Comparison of ENCODE assay signal across 21 cellular contexts in the genomic region with DNA sequence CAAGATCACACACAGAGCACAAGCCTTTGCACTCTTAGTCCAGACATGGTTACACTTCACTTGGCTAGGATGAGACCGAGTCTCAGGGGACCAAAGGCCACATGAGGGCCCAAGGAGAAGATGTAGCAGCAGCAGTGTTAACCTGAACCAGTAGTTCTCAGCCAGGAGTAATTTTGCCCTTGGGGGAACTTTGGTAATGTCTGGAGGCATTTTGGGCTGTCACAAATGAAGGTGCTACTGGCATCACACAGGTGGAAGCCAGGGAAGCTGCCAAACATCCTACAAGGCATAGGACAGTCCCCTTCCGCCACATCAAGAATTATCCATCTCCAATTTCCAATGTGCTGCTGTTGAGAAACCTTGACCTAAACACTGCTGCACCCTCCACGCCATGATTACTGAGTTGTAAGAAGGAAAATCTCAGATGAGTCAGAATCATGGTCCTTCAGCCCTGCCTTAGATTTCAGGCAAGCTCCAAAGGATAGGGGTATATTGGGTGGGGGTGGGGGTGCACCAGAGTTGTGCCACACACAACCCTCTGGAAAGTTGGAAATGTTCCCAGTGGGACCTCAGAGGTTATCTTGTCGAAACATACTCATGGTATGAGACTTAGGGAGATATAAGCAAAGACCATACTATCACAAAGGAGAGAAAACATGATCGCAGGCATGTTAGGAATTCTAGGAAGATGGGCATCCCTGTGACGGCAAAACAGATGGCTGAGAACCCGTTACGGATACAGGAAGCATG. TPM values are rescaled to one million over a fixed set of nuclear protein-coding genes. Genes with fewer than 3 reads are reported as not detected.
DNase-seq lines count a peak whose midpoint lies in the region; ATAC-seq, FAIRE-seq and TF ChIP-seq lines count a peak whose summit lies in the region.
"Had no signal": no experiment of that assay in that cellular context is flagged by ENCODE, and none has a peak within 500 bp of the region (broad histone marks: within the 10 kb centered on the region; RNA-seq: fewer than 3 reads in every experiment).

No MANE protein-coding gene starts in this region.

- H3K9me3 Mint-ChIP-seq in neural progenitor cell: peaks cover 2% of the 10 kb centered on the region
- H3K9me3 Mint-ChIP-seq: CD4-positive, CD25-positive, alpha-beta regulatory T cell; IgD-negative memory B cell; T-cell had no signal

- H2AFZ ChIP-seq in neural progenitor cell (replicated peaks): no peak overlapping the region

- TF ChIP-seq CTCF in BE2C (IDR thresholded peaks at IDR 0.05; ENCODE audit: low read depth, low read length) (no peak), bronchial epithelial cell (IDR thresholded peaks at IDR 0.05; ENCODE audit: insufficient read depth, low read length, severe bottlenecking) (no peak), neural progenitor cell (IDR thresholded peaks at IDR 0.05) (no peak)

- peaks cover 9% of the 10 kb centered on the region for H3K36me3 Mint-ChIP-seq in neural progenitor cell
- no peaks in the 10 kb centered on the region for H3K36me3 Mint-ChIP-seq in T-helper 17 cell (ENCODE audit: low read depth)
- H3K36me3 Mint-ChIP-seq: CD4-positive, CD25-positive, alpha-beta regulatory T cell; IgD-negative memory B cell; T-cell had no signal

- H3K79me2 ChIP-seq in neural progenitor cell (ENCODE audit: low read depth): no peaks in the 10 kb centered on the region

- FAIRE-seq in bronchial epithelial cell (lab: Jason Lieb, UNC): peak; percentile 18
- FAIRE-seq: A204.1, GM12892, GM18507 had no signal

- in situ Hi-C loops in G401 (cut with HindIII; ENCODE audit: low sequenced_read_pairs): no loop called here

- H3K27me3 ChIP-seq in BE2C (peaks cover 34% of the 10 kb centered on the region), bronchial epithelial cell (ENCODE audit: control insufficient read depth, insufficient read depth, low read length) (peaks cover 35% of the 10 kb centered on the region), neural progenitor cell (no peaks in the 10 kb centered on the region)
- H3K27me3 ChIP-seq: Peyer's patch had no signal

- H3K4me3 ChIP-seq in BE2C (ENCODE audit: low read depth, low read length) (peak overlapping the region; percentile 23; the same call in 1 of the 2 replicates), bronchial epithelial cell (ENCODE audit: low read depth, low read length) (no peak overlapping the region), neural progenitor cell (no peak overlapping the region)
- H3K4me3 ChIP-seq: Peyer's patch, SJCRH30 had no signal

- H3K4me2 ChIP-seq in neural progenitor cell: no peak overlapping the region

- no peak for ATAC-seq in T-helper 17 cell
- ATAC-seq: T-cell had no signal

- DNase-seq in BE2C: no peak
- DNase-seq in HS-27A (ENCODE audit: low read depth): peak; percentile 22
- no peak for DNase-seq in bronchial epithelial cell (ENCODE audit: low read depth)
- no peak for DNase-seq in neural progenitor cell (ENCODE audit: low spot score)
- DNase-seq in G401 (ENCODE audit: low spot score): no peak
- no peak for DNase-seq in T-helper 17 cell
- DNase-seq in NCI-H446 treated with DMSO at 0.1 percent for 48 hours (lab: John Stamatoyannopoulos, UW): no peak
- DNase-seq: CD4-positive, CD25-positive, alpha-beta regulatory T cell; DMS79 treated with DMSO at 0.1 percent for 48 hours; NCI-H1105; NCI-H2081 treated with DMSO at 0.1 percent for 48 hours; NCI-H510A; NCI-H82; Peyer's patch; SJCRH30; T-cell had no signal

- peaks cover 83% of the 10 kb centered on the region for H3K4me1 Mint-ChIP-seq in neural progenitor cell
- peaks cover 2% of the 10 kb centered on the region for H3K4me1 Mint-ChIP-seq in T-helper 17 cell
- H3K4me1 Mint-ChIP-seq: IgD-negative memory B cell, T-cell had no signal

- no peak overlapping the region for H3K9ac ChIP-seq in neural progenitor cell

- H3K27me3 Mint-ChIP-seq in neural progenitor cell (ENCODE audit: insufficient read depth, low read depth): peaks cover 2% of the 10 kb centered on the region
- H3K27me3 Mint-ChIP-seq in T-helper 17 cell: peaks cover 95% of the 10 kb centered on the region

- H3K36me3 ChIP-seq in BE2C (no peaks in the 10 kb centered on the region; the same call in 1 of the 2 replicates), bronchial epithelial cell (ENCODE audit: control insufficient read depth, insufficient read depth, low read length) (no peaks in the 10 kb centered on the region), neural progenitor cell (no peaks in the 10 kb centered on the region)
- H3K36me3 ChIP-seq: Peyer's patch, SJCRH30 had no signal

- H3F3A ChIP-seq in neural progenitor cell (ENCODE audit: low read depth): peaks cover 27% of the 10 kb centered on the region

- H3K9me3 ChIP-seq in BE2C (no peaks in the 10 kb centered on the region), neural progenitor cell (ENCODE audit: low read depth) (no peaks in the 10 kb centered on the region), T-helper 17 cell (ENCODE audit: control insufficient read depth, low read length, poor library complexity, severe bottlenecking) (no peaks in the 10 kb centered on the region)
- H3K9me3 ChIP-seq: Peyer's patch, SJCRH30 had no signal

- H3K27ac Mint-ChIP-seq in neural progenitor cell: peak overlapping the region; percentile 61
- no peak overlapping the region for H3K27ac Mint-ChIP-seq in T-helper 17 cell
- H3K27ac Mint-ChIP-seq: CD4-positive, CD25-positive, alpha-beta regulatory T cell; IgD-negative memory B cell; T-cell had no signal

- H3K27ac ChIP-seq in neural progenitor cell: no peak overlapping the region
- H3K27ac ChIP-seq: Peyer's patch, SJCRH30 had no signal

- H3K4me1 ChIP-seq in BE2C: peaks cover 22% of the 10 kb centered on the region
- peaks cover 51% of the 10 kb centered on the region for H3K4me1 ChIP-seq in neural progenitor cell
- H3K4me1 ChIP-seq: Peyer's patch had no signal

- peaks cover 11% of the 10 kb centered on the region for H4K20me1 ChIP-seq in neural progenitor cell (ENCODE audit: low read depth)

- H3K4me3 Mint-ChIP-seq in neural progenitor cell (no peak overlapping the region), T-helper 17 cell (no peak overlapping the region)
- H3K4me3 Mint-ChIP-seq: CD4-positive, CD25-positive, alpha-beta regulatory T cell; IgD-negative memory B cell; T-cell had no signal

RNA-seq across cellular contexts. Expression of gene SEMA5B, which starts 36.2 kb away (rescaled TPM):
- polyA plus RNA-seq in BE2C (2012; ENCODE audit: insufficient read depth, insufficient read length, low read depth): 10.7 TPM
- under 0.01 and 0.38 TPM in 2 replicates for total RNA-seq in bronchial epithelial cell
- 10.1 and 25.6 TPM in 2 replicates for total RNA-seq in neural progenitor cell (ENCODE audit: low replicate concordance)
- 0.03 TPM in 1 of 2 replicates, not detected in the other for total RNA-seq in G401 (2014; rRNA removed; shearing (Covaris generic))
- not detected for total RNA-seq in T-helper 17 cell
- total RNA-seq: CD4-positive, CD25-positive, alpha-beta regulatory T cell; H4 had no signal
- polyA plus RNA-seq: IgD-negative memory B cell had no signal
